ENCODE assay signal across 25 cellular contexts in genomic region chr11:125356736-125357292, GRCh38.
DNase-seq lines count a peak whose midpoint lies in the region; ATAC-seq and TF ChIP-seq lines count a peak whose summit lies in the region.
"Had no signal": no experiment of that assay in that cellular context is flagged by ENCODE, and none has a peak within 500 bp of the region (broad histone marks: within the 10 kb centered on the region; RNA-seq: fewer than 3 reads in every experiment).

No MANE protein-coding gene starts in this region.

- H3K36me3 Mint-ChIP-seq in neural progenitor cell = peaks cover 53% of the 10 kb centered on the region
- H3K36me3 Mint-ChIP-seq: IgD-negative memory B cell had no signal

- TF ChIP-seq CTCF in neural progenitor cell (IDR thresholded peaks at IDR 0.05) = no peak

- H3K4me2 ChIP-seq in Karpas-422 (ENCODE audit: low read depth, low read length, poor library complexity, severe bottlenecking) = peak overlapping the region; percentile 74
- peak overlapping the region; percentile 48 for H3K4me2 ChIP-seq in neural progenitor cell
- H3K4me2 ChIP-seq: A549 had no signal

- H3K36me3 ChIP-seq in Karpas-422 (ENCODE audit: insufficient read depth, low read length) (no peaks in the 10 kb centered on the region), neural progenitor cell (no peaks in the 10 kb centered on the region)

- peaks cover 28% of the 10 kb centered on the region for H3F3A ChIP-seq in neural progenitor cell (ENCODE audit: low read depth)

- no peaks in the 10 kb centered on the region for H3K27me3 Mint-ChIP-seq in neural progenitor cell (ENCODE audit: insufficient read depth, low read depth)

- peaks cover 95% of the 10 kb centered on the region for H3K4me1 ChIP-seq in Karpas-422 (ENCODE audit: low read length)
- H3K4me1 ChIP-seq in neural progenitor cell = peaks cover 29% of the 10 kb centered on the region
- H3K4me1 ChIP-seq: A549, Caco-2 had no signal

- DNase-seq in ELF-1 (ENCODE audit: low read depth, low spot score) = peak; percentile 48
- DNase-seq in Karpas-422 = peak; percentile 90
- peak; percentile 63 for DNase-seq in left kidney (ENCODE audit: low read depth, low spot score)
- peak; percentile 55 for DNase-seq in neural progenitor cell (ENCODE audit: low spot score)
- DNase-seq in NCI-H2081 (lab: John Stamatoyannopoulos, UW) = no peak
- no peak for DNase-seq in SHP77 treated with DMSO at 0.1 percent for 48 hours (lab: John Stamatoyannopoulos, UW)
- no peak for DNase-seq in HUDEP-2 (lab: John Stamatoyannopoulos, UW; ENCODE audit: unreplicated experiment in 76 of 76)
- DNase-seq: Caco-2; CD4-positive, alpha-beta T cell; DND-41; GOT3; MV-4-11; NCI-H1105 treated with DMSO at 0.1 percent for 48 hours; NCI-H2029 treated with DMSO at 0.1 percent for 48 hours; NCI-H2171; NCI-H345; NCI-H524; PC-3; Right ventricle myocardium superior; SW 1271 had no signal

- H3K9me2 ChIP-seq in Karpas-422 (replicated peaks; ENCODE audit: insufficient read depth, low read length) = no peaks in the 10 kb centered on the region

- H3K9ac ChIP-seq in Karpas-422 (ENCODE audit: low read length) = peak overlapping the region; percentile 87
- H3K9ac ChIP-seq in neural progenitor cell = no peak overlapping the region

- peak overlapping the region; percentile 42 for H3K4me3 Mint-ChIP-seq in neural progenitor cell
- H3K4me3 Mint-ChIP-seq: B cell; CD4-positive, alpha-beta T cell; IgD-negative memory B cell had no signal

- peaks cover 76% of the 10 kb centered on the region for H3K4me1 Mint-ChIP-seq in neural progenitor cell

- ATAC-seq in HG03432 (IDR thresholded peaks at IDR 0.05; ENCODE audit: unreplicated experiment) = no peak
- ATAC-seq: A549, PC-3 had no signal

- H3K27me3 ChIP-seq in Karpas-422 (ENCODE audit: low read length) (no peaks in the 10 kb centered on the region), neural progenitor cell (no peaks in the 10 kb centered on the region)

- peak overlapping the region; percentile 61 for H3K4me3 ChIP-seq in Karpas-422 (ENCODE audit: low read length)
- H3K4me3 ChIP-seq in neural progenitor cell = no peak overlapping the region
- H3K4me3 ChIP-seq: A549 had no signal

- H3K79me2 ChIP-seq in Karpas-422 (ENCODE audit: low read length) (no peaks in the 10 kb centered on the region), neural progenitor cell (ENCODE audit: low read depth) (no peaks in the 10 kb centered on the region)

- H3K27ac ChIP-seq in Karpas-422 (ENCODE audit: low read length) (peak overlapping the region; percentile 100), neural progenitor cell (peak overlapping the region; percentile 10)
- H3K27ac ChIP-seq: A549, HL-60 had no signal

- H2AFZ ChIP-seq in Karpas-422 (ENCODE audit: low read length) (no peak overlapping the region), neural progenitor cell (replicated peaks) (no peak overlapping the region)

- H3K9me3 ChIP-seq in Karpas-422 (ENCODE audit: low read length) (no peaks in the 10 kb centered on the region), neural progenitor cell (ENCODE audit: low read depth) (no peaks in the 10 kb centered on the region)
- H3K9me3 ChIP-seq: A549, Caco-2 had no signal

- H4K20me1 ChIP-seq in Karpas-422 (ENCODE audit: insufficient read depth, low read depth, low read length) (no peaks in the 10 kb centered on the region), neural progenitor cell (ENCODE audit: low read depth) (peaks cover 6% of the 10 kb centered on the region)

- H3K9me3 Mint-ChIP-seq in neural progenitor cell = peaks cover 3% of the 10 kb centered on the region
- H3K9me3 Mint-ChIP-seq: CD4-positive, alpha-beta T cell; IgD-negative memory B cell had no signal

- peak overlapping the region; percentile 87 for H3K27ac Mint-ChIP-seq in neural progenitor cell
- H3K27ac Mint-ChIP-seq: B cell; CD4-positive, alpha-beta T cell; IgD-negative memory B cell had no signal

Comparison
In these comparisons a context has a peak if more than half of its experiments do, and no peak if none do; other contexts are left out.
1. DNase-seq: peak in ELF-1 (single experiment), Karpas-422 (single experiment), left kidney (single experiment) and neural progenitor cell (single experiment); none in NCI-H2081 (0 of 2), SHP77 treated with DMSO at 0.1 percent for 48 hours (single experiment) and HUDEP-2 (0 of 76).